Comparison of ENCODE assay signal across 18 cellular contexts in the genomic region with DNA sequence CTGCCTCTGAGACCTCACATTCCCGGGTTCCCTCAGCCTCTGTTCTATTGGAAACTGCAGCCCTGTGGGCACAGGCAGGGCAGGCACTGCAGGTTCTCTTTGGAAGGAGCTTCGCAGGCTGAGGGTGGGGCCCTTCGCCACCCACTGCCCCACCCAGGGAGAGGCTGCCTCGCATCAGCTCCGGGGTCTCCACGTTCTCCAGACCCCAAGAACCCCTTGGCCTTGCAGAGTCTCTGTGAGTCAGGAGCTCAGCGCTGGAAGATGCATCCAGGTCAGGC. TPM values are rescaled to one million over a fixed set of nuclear protein-coding genes. Genes with fewer than 3 reads are reported as not detected.
DNase-seq lines count a peak whose midpoint lies in the region; ATAC-seq and TF ChIP-seq lines count a peak whose summit lies in the region.
"Had no signal": no experiment of that assay in that cellular context is flagged by ENCODE, and none has a peak within 500 bp of the region (broad histone marks: within the 10 kb centered on the region; RNA-seq: fewer than 3 reads in every experiment).

No MANE protein-coding gene starts in this region.

- no peaks in the 10 kb centered on the region for H3K36me3 Mint-ChIP-seq in natural killer cell treated with Interleukin-12 subunit alpha and Interleukin-12 subunit beta and Interleukin-15 and Interleukin-18, amount 100 ng/mL, for 72 hours
- H3K36me3 Mint-ChIP-seq in natural killer cell, result no peaks in the 10 kb centered on the region
- H3K36me3 Mint-ChIP-seq in activated T-helper 17 cell treated with anti-CD3 and anti-CD28 coated beads, Interleukin-2, amount 50 U/mL, for 72 hours (ENCODE audit: low read depth), result no peaks in the 10 kb centered on the region
- no peaks in the 10 kb centered on the region for H3K36me3 Mint-ChIP-seq in type B pancreatic cell

- no peaks in the 10 kb centered on the region for H3K9me3 ChIP-seq in mucosa of stomach (ENCODE audit: control insufficient read depth, low read length)
- H3K9me3 ChIP-seq: A549, BLaER1 had no signal

- H3K4me1 ChIP-seq in mucosa of stomach (ENCODE audit: control insufficient read depth, insufficient read depth, low read length), result peaks cover 60% of the 10 kb centered on the region

- peaks cover 11% of the 10 kb centered on the region in 2 donors for H3K4me1 Mint-ChIP-seq in natural killer cell treated with Interleukin-12 subunit alpha and Interleukin-12 subunit beta and Interleukin-15 and Interleukin-18, amount 100 ng/mL, for 72 hours (ENCODE audit: low read depth in 2 of 2)
- H3K4me1 Mint-ChIP-seq in natural killer cell (peaks cover 10 to 15% of the 10 kb centered on the region in 2 donors), type B pancreatic cell (ENCODE audit: unreplicated experiment) (peaks cover 15% of the 10 kb centered on the region)
- H3K4me1 Mint-ChIP-seq in activated T-helper 17 cell treated with anti-CD3 and anti-CD28 coated beads, Interleukin-2, amount 50 U/mL, for 72 hours, result no peaks in the 10 kb centered on the region

- H3K4me3 Mint-ChIP-seq in natural killer cell treated with Interleukin-12 subunit alpha and Interleukin-12 subunit beta and Interleukin-15 and Interleukin-18, amount 100 ng/mL, for 72 hours, result peak overlapping the region; percentile 63
- H3K4me3 Mint-ChIP-seq in natural killer cell (no peak overlapping the region), type B pancreatic cell (no peak overlapping the region)
- peak overlapping the region; percentile 36 for H3K4me3 Mint-ChIP-seq in activated T-helper 17 cell treated with anti-CD3 and anti-CD28 coated beads, Interleukin-2, amount 50 U/mL, for 72 hours

- TF ChIP-seq CTCF in natural killer cell (IDR thresholded peaks at IDR 0.05) (no peak), type B pancreatic cell (conservative IDR thresholded peaks at IDR 0.05) (no peak)

- H3K27me3 Mint-ChIP-seq in natural killer cell treated with Interleukin-12 subunit alpha and Interleukin-12 subunit beta and Interleukin-15 and Interleukin-18, amount 100 ng/mL, for 72 hours, result peaks cover 0 to under 1% of the 10 kb centered on the region in 2 donors
- H3K27me3 Mint-ChIP-seq in natural killer cell (ENCODE audit: low read depth in 2 of 2) (no peaks in the 10 kb centered on the region), type B pancreatic cell (peaks cover 2% of the 10 kb centered on the region)
- H3K27me3 Mint-ChIP-seq in activated T-helper 17 cell treated with anti-CD3 and anti-CD28 coated beads, Interleukin-2, amount 50 U/mL, for 72 hours, result no peaks in the 10 kb centered on the region

- DNase-seq in natural killer cell treated with Interleukin-12 subunit alpha and Interleukin-12 subunit beta and Interleukin-15 and Interleukin-18, amount 100 ng/mL, for 72 hours (ENCODE audit: low spot score), result no peak
- DNase-seq in natural killer cell (no peak), type B pancreatic cell (ENCODE audit: extremely low spot score, unreplicated experiment) (no peak), NCI-H2081 treated with DMSO at 0.1 percent for 48 hours (lab: John Stamatoyannopoulos, UW) (no peak), GOT3 (lab: John Stamatoyannopoulos, UW) (no peak)
- DNase-seq: DMS79, KG1, NCI-H1694 treated with DMSO at 0.1 percent for 48 hours, NCI-H2107, NCI-H510A treated with DMSO at 0.1 percent for 48 hours, NCI-H774, OCI-M1, SIG-M5 had no signal

- peak overlapping the region; percentile 34 for H3K4me3 ChIP-seq in mucosa of stomach (ENCODE audit: low read length)
- H3K4me3 ChIP-seq: A549, BLaER1 had no signal

- H3K36me3 ChIP-seq in mucosa of stomach (ENCODE audit: control insufficient read depth, insufficient read depth, low read length), result no peaks in the 10 kb centered on the region
- H3K36me3 ChIP-seq: BLaER1 had no signal

- H3K27me3 ChIP-seq in mucosa of stomach (ENCODE audit: control insufficient read depth, insufficient read depth, low read length), result peaks cover 7% of the 10 kb centered on the region

- H3K9me3 Mint-ChIP-seq in natural killer cell treated with Interleukin-12 subunit alpha and Interleukin-12 subunit beta and Interleukin-15 and Interleukin-18, amount 100 ng/mL, for 72 hours, result peaks cover 7% of the 10 kb centered on the region
- H3K9me3 Mint-ChIP-seq in natural killer cell (no peaks in the 10 kb centered on the region), type B pancreatic cell (no peaks in the 10 kb centered on the region)
- H3K9me3 Mint-ChIP-seq in activated T-helper 17 cell treated with anti-CD3 and anti-CD28 coated beads, Interleukin-2, amount 50 U/mL, for 72 hours, result no peaks in the 10 kb centered on the region

- no peak for ATAC-seq in natural killer cell treated with Interleukin-12 subunit alpha and Interleukin-12 subunit beta and Interleukin-15 and Interleukin-18, amount 100 ng/mL, for 72 hours
- ATAC-seq in natural killer cell (no peak), GM19397 (IDR thresholded peaks at IDR 0.05; ENCODE audit: unreplicated experiment) (no peak)
- ATAC-seq in activated T-helper 17 cell treated with anti-CD3 and anti-CD28 coated beads, Interleukin-2, amount 50 U/mL, for 72 hours (replicated peaks), result no peak

- intact Hi-C loops in natural killer cell (cut with micrococcal nuclease), result no loop called here

- peak overlapping the region; percentile 56 for H3K9ac ChIP-seq in mucosa of stomach (ENCODE audit: low read length)
- H3K9ac ChIP-seq: BLaER1 had no signal

- H3K27ac Mint-ChIP-seq in natural killer cell treated with Interleukin-12 subunit alpha and Interleukin-12 subunit beta and Interleukin-15 and Interleukin-18, amount 100 ng/mL, for 72 hours, result peak overlapping the region; percentile 88 to 94
- H3K27ac Mint-ChIP-seq in natural killer cell (no peak overlapping the region), type B pancreatic cell (peak overlapping the region; percentile 58)
- H3K27ac Mint-ChIP-seq in activated T-helper 17 cell treated with anti-CD3 and anti-CD28 coated beads, Interleukin-2, amount 50 U/mL, for 72 hours, result no peak overlapping the region

RNA-seq across cellular contexts. Expression of gene C1orf159, which starts 8.6 kb away (rescaled TPM):
- total RNA-seq in natural killer cell treated with Interleukin-12 subunit alpha and Interleukin-12 subunit beta and Interleukin-15 and Interleukin-18, amount 100 ng/mL, for 72 hours, result 10 to 100 TPM; 18.6 to 37.1 TPM
- total RNA-seq in natural killer cell, result 10 to 100 TPM; 19.6 to 25.1 (median 21.5) TPM
- total RNA-seq in activated T-helper 17 cell treated with anti-CD3 and anti-CD28 coated beads, Interleukin-2, amount 50 U/mL, for 72 hours, result 10 to 100 TPM; 15.7 to 18.8 TPM
- 20.0 and 21.2 TPM in 2 replicates for total RNA-seq in type B pancreatic cell (ENCODE audit: low replicate concordance)

RNA-seq across cellular contexts. Expression of gene TTLL10, which starts 49.2 kb away (rescaled TPM):
- total RNA-seq in natural killer cell treated with Interleukin-12 subunit alpha and Interleukin-12 subunit beta and Interleukin-15 and Interleukin-18, amount 100 ng/mL, for 72 hours, result under 1 TPM in 1 of 2 donors, not detected in 1; 0.31 TPM
- total RNA-seq in natural killer cell, result 1 to 10 TPM in 2 of 3 donors, under 1 TPM in 1; 0.23 to 1.7 (median 1.7) TPM
- total RNA-seq in activated T-helper 17 cell treated with anti-CD3 and anti-CD28 coated beads, Interleukin-2, amount 50 U/mL, for 72 hours, result under 1 TPM in 1 of 2 donors, not detected in 1; 0.11 TPM
- total RNA-seq in type B pancreatic cell (ENCODE audit: low replicate concordance), result 0.88 and 1.4 TPM in 2 replicates

RNA-seq across cellular contexts. Expression of gene RNF223, which starts 50.3 kb away (rescaled TPM):
- not detected for total RNA-seq in natural killer cell treated with Interleukin-12 subunit alpha and Interleukin-12 subunit beta and Interleukin-15 and Interleukin-18, amount 100 ng/mL, for 72 hours
- total RNA-seq in natural killer cell, result not detected
- total RNA-seq in activated T-helper 17 cell treated with anti-CD3 and anti-CD28 coated beads, Interleukin-2, amount 50 U/mL, for 72 hours, result not detected
- 1.2 and 2.5 TPM in 2 replicates for total RNA-seq in type B pancreatic cell (ENCODE audit: low replicate concordance)

Comparison
In these comparisons a context has a peak if more than half of its experiments do, and no peak if none do; other contexts are left out.
1. H3K27ac Mint-ChIP-seq: peak in natural killer cell treated with Interleukin-12 subunit alpha and Interleukin-12 subunit beta and Interleukin-15 and Interleukin-18, amount 100 ng/mL, for 72 hours (2 of 2) and type B pancreatic cell (single experiment); none in natural killer cell (0 of 2) and activated T-helper 17 cell treated with anti-CD3 and anti-CD28 coated beads, Interleukin-2, amount 50 U/mL, for 72 hours (single experiment).
2. H3K4me3 Mint-ChIP-seq: peak in natural killer cell treated with Interleukin-12 subunit alpha and Interleukin-12 subunit beta and Interleukin-15 and Interleukin-18, amount 100 ng/mL, for 72 hours (single experiment) and activated T-helper 17 cell treated with anti-CD3 and anti-CD28 coated beads, Interleukin-2, amount 50 U/mL, for 72 hours (single experiment); none in natural killer cell (single experiment) and type B pancreatic cell (single experiment).